In genomic region chr4:117447925-117448324, GRCh38 we compare ENCODE assay signal across 10 cellular contexts.
DNase-seq lines count a peak whose midpoint lies in the region; ATAC-seq lines count a peak whose summit lies in the region.
"Had no signal": no experiment of that assay in that cellular context is flagged by ENCODE, and none has a peak within 500 bp of the region (broad histone marks: within the 10 kb centered on the region; RNA-seq: fewer than 3 reads in every experiment).

No MANE protein-coding gene starts in this region.

- ATAC-seq in GM21390 (IDR thresholded peaks at IDR 0.05; ENCODE audit: unreplicated experiment) (peak; percentile 51), esophagus mucosa (no peak)

- DNase-seq in ELF-1 (ENCODE audit: low read depth, low spot score) (peak; percentile 37), SK-N-DZ (ENCODE audit: low spot score) (peak; percentile 13), iPS-NIHi11 (ENCODE audit: low spot score) (peak; percentile 6), SW 1271 (lab: John Stamatoyannopoulos, UW) (no peak), amniotic stem cell (lab: John Stamatoyannopoulos, UW) (no peak), mesenteric fat pad (ENCODE audit: low spot score) (no peak)
- DNase-seq: IMR-90, RPMI8226 had no signal

Comparison
In these comparisons a context has a peak if more than half of its experiments do, and no peak if none do; other contexts are left out.
1. DNase-seq: peak in ELF-1 (single experiment), SK-N-DZ (single experiment) and iPS-NIHi11 (single experiment); none in SW 1271 (0 of 2), amniotic stem cell (single experiment) and mesenteric fat pad (single experiment).